Comparison of ENCODE assay signal across 7 cellular contexts in genomic region chr4:90227177-90227576, GRCh38.
"Had no signal": no experiment of that assay in that cellular context is flagged by ENCODE, and none has a peak within 500 bp of the region (broad histone marks: within the 10 kb centered on the region; RNA-seq: fewer than 3 reads in every experiment).

No MANE protein-coding gene starts in this region.

- H3K4me2 ChIP-seq: GM23338 had no signal

- H3K4me3 ChIP-seq: GM23338 had no signal

- H2AFZ ChIP-seq: GM23338 had no signal

- H3K27ac ChIP-seq: HL-60 had no signal

- DNase-seq: H9, HCEC 1CT, KBM-7 had no signal

- ATAC-seq: GM23338 had no signal

- FAIRE-seq: H1, H54 had no signal
